8 cellular contexts compared by ENCODE assay signal in the genomic region with DNA sequence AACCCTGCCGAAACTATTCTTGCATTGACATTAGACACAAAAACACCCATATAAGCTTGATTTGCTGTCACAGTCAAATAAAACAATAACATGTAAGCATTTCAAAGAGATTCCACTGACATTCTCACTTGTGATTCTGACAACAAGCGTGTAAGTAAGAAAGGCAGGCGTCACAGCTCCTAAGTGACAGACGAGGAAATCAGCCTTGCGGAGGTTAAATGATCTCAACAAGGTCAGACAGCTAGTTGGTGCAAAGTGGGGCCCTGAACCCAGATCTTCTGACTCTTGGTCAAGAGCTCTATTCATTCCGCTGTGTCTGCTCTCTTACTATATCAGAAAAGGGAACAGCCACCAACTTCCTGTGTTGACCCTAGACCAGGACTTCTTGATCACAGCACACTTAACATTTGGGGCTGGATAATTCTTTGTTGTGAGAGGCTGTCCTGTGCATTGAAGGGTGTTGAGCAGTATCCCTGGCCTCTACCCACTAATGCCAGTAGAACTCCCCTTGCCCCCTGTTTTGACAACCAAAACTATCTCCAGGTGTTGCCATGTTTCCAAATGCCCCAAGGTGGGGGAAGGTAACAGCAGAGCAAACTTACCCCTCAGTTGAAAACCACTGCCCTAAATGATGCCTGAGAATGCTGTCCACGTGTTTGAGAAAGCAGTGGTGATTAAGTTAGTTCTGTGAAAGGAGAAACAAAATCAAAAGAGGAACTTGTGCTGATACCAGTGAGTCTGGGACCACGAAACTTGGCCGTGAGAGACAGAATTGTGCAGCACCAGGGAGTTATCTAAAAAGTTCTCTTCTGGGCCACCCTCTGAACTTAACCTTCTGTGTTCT.
DNase-seq lines count a peak whose midpoint lies in the region; ATAC-seq and TF ChIP-seq lines count a peak whose summit lies in the region.

No MANE protein-coding gene starts in this region.

- H3K4me1 Mint-ChIP-seq in activated CD8-positive, alpha-beta T cell treated with anti-CD3 and anti-CD28 coated beads for 36 hours (ENCODE audit: low read depth), result peaks cover 54% of the 10 kb centered on the region

- intact Hi-C loops in activated CD8-positive, alpha-beta T cell treated with anti-CD3 and anti-CD28 coated beads for 36 hours (cut with micrococcal nuclease), result no loop called here

- peak overlapping the region; percentile 83 for H3K27ac Mint-ChIP-seq in activated CD8-positive, alpha-beta T cell treated with anti-CD3 and anti-CD28 coated beads for 36 hours

- POLR2A ChIA-PET in activated CD8-positive, alpha-beta T cell treated with anti-CD3 and anti-CD28 coated beads for 36 hours (lab: Charles Lee), result interaction anchor here (0.5 to 1.2 kb wide), 5 partner anchors 20 to 186 kb away, joined by 3 to 4 read pairs (median 3); no protein-coding TSS in a partner anchor

- H3K27me3 ChIP-seq in skeletal muscle tissue (ENCODE audit: control insufficient read depth in 3 of 3, insufficient read depth in 3 of 3, low read length in 3 of 3), result no peaks in the 10 kb centered on the region

- no peak overlapping the region for H3K4me3 ChIP-seq in skeletal muscle tissue (ENCODE audit: low read length in 3 of 3)

- ATAC-seq in GM19023 (IDR thresholded peaks at IDR 0.05; ENCODE audit: unreplicated experiment) (peak; percentile 50), HG03103 (IDR thresholded peaks at IDR 0.05; ENCODE audit: low read depth, unreplicated experiment) (peak; percentile 50), HG02840 (IDR thresholded peaks at IDR 0.05; ENCODE audit: low FRiP score, unreplicated experiment) (no peak)
- peak; percentile 54 for ATAC-seq in activated CD8-positive, alpha-beta T cell treated with anti-CD3 and anti-CD28 coated beads for 36 hours

- no peak overlapping the region for H3K4me3 Mint-ChIP-seq in activated CD8-positive, alpha-beta T cell treated with anti-CD3 and anti-CD28 coated beads for 36 hours

- H3K27ac ChIP-seq in skeletal muscle tissue (ENCODE audit: low read depth, low read length), result peak overlapping the region; percentile 10

- H3K36me3 Mint-ChIP-seq in activated CD8-positive, alpha-beta T cell treated with anti-CD3 and anti-CD28 coated beads for 36 hours (ENCODE audit: low read depth), result peaks cover 13% of the 10 kb centered on the region

- peaks cover 9% of the 10 kb centered on the region for H3K9me3 Mint-ChIP-seq in activated CD8-positive, alpha-beta T cell treated with anti-CD3 and anti-CD28 coated beads for 36 hours

- peaks cover 10 to 25% (median 23%) of the 10 kb centered on the region in 3 donors for H3K4me1 ChIP-seq in skeletal muscle tissue (ENCODE audit: control insufficient read depth in 3 of 3, insufficient read depth in 3 of 3, low read length in 3 of 3)

- no peaks in the 10 kb centered on the region for H3K36me3 ChIP-seq in skeletal muscle tissue (ENCODE audit: control insufficient read depth in 3 of 3, insufficient read depth in 3 of 3, low read length in 3 of 3)

- CTCF ChIA-PET in activated CD8-positive, alpha-beta T cell treated with anti-CD3 and anti-CD28 coated beads for 36 hours (lab: Charles Lee), result interaction anchor here (0.8 to 3.1 kb wide), 12 partner anchors 11 to 247 kb away, joined by 3 to 14 read pairs (median 4); no protein-coding TSS in a partner anchor

- peak; percentile 43 for DNase-seq in activated CD8-positive, alpha-beta T cell treated with anti-CD3 and anti-CD28 coated beads for 36 hours
- DNase-seq in NCI-H1105 (lab: John Stamatoyannopoulos, UW) (no peak), SHP77 treated with DMSO at 0.1 percent for 48 hours (lab: John Stamatoyannopoulos, UW) (no peak), NCI-H82 (lab: John Stamatoyannopoulos, UW) (no peak)

- no peaks in the 10 kb centered on the region for H3K27me3 Mint-ChIP-seq in activated CD8-positive, alpha-beta T cell treated with anti-CD3 and anti-CD28 coated beads for 36 hours

- H3K9ac ChIP-seq in skeletal muscle tissue (ENCODE audit: low read depth in 1 of 3, low read length in 3 of 3), result no peak overlapping the region

- TF ChIP-seq CTCF in activated CD8-positive, alpha-beta T cell treated with anti-CD3 and anti-CD28 coated beads for 36 hours (IDR thresholded peaks at IDR 0.05), result no peak

- no peaks in the 10 kb centered on the region for H3K9me3 ChIP-seq in skeletal muscle tissue (ENCODE audit: control insufficient read depth in 3 of 3, low read length in 3 of 3)
